Comparison of ENCODE assay signal across 9 cellular contexts in the genomic region with DNA sequence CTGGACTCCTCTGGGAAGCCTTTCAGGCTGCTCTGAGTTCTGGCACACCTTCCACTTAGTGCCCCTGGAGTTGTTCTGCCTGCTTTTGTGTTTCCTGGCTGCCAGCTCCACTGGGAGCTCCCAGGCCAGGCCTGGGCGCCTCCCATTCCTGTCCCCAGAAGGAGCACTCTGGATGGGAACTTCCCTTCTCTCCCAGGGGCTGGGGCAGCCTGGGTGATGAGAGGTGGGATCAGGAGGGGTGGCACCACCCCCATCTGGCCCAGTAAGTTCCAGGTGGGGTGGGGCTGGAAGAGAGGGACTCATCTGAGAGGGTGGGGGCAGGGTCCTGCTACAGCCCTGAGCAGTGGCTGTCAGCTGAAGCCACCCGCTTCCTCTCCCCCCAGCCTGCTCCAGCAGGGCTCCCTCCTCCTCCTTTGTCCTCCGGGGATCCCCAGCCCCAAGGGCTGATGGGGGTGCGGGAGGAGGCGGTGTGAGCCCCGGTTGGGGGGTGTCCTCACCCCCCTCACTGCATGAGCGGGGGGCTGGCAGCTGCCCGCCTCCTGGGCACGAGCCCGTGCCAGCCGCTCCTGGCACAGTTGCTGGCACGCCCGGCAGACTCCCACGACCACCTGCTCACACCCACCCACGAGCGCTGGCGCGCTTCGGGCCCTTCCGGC. TPM values are rescaled to one million over a fixed set of nuclear protein-coding genes. Genes with fewer than 3 reads are reported as not detected.
DNase-seq lines count a peak whose midpoint lies in the region; ATAC-seq, FAIRE-seq and TF ChIP-seq lines count a peak whose summit lies in the region.
"Had no signal": no experiment of that assay in that cellular context is flagged by ENCODE, and none has a peak within 500 bp of the region (broad histone marks: within the 10 kb centered on the region; RNA-seq: fewer than 3 reads in every experiment).

No MANE protein-coding gene starts in this region.

- CTCF ChIA-PET in GM12878 (lab: Yijun Ruan, JAX) = interaction anchor here (0.8 to 3.0 kb wide), 3 partner anchors 10 to 83 kb away, joined by 3 to 14 read pairs (median 4); no protein-coding TSS in a partner anchor

- TF ChIP-seq EP300 in GM12878 (IDR thresholded peaks at IDR 0.05; ENCODE audit: borderline replicate concordance in 1 of 2, control insufficient read depth in 1 of 2, low read depth in 2 of 2, low read length in 2 of 2) = no peak

- H3K9me3 ChIP-seq in DOHH2 (ENCODE audit: control insufficient read depth, insufficient read depth, low read length) (no peaks in the 10 kb centered on the region), GM12878 (replicated peaks; ENCODE audit: control insufficient read depth, insufficient read depth, low read length) (no peaks in the 10 kb centered on the region)

- peak overlapping the region; percentile 81 for H2AFZ ChIP-seq in GM12878 (ENCODE audit: control insufficient read depth, low read depth, low read length)

- TF ChIP-seq POLR2A in GM12878 (IDR thresholded peaks at IDR 0.05; ENCODE audit: low read depth, low read length) = 0 out of 2 replicates have a peak, but pooled peaks have one; percentile 41

- no peaks in the 10 kb centered on the region for H3K36me3 Mint-ChIP-seq in naive B cell
- H3K36me3 Mint-ChIP-seq: immature natural killer cell had no signal

- TF ChIP-seq RAD21 in GM12878 (IDR thresholded peaks at IDR 0.05; ENCODE audit: insufficient read depth, low read depth, low read length) = no peak

- H3K27ac Mint-ChIP-seq in naive B cell = peak overlapping the region in 2 of 6 donors; percentile 29 to 70

- H3K27me3 ChIP-seq in DOHH2 (ENCODE audit: control insufficient read depth, low read length) = peaks cover 24% of the 10 kb centered on the region
- peaks cover 10 to 18% of the 10 kb centered on the region in 2 experiments; a peak in 3 of 4 replicates for H3K27me3 ChIP-seq in GM12878 (replicated peaks in 1 of 2; ENCODE audit: control insufficient read depth in 2 of 2, insufficient read depth in 2 of 2, low read length in 1 of 2)

- 10% methylated on average over 13 of the region's 20 CpGs for WGBS in GM12878 (ENCODE audit: insufficient coverage, insufficient replicate concordance, low lambda C conversion rate, missing lambda C conversion rate)

- peak; percentile 71 for ATAC-seq in GM12878
- peak; percentile 32 to 43 for ATAC-seq in naive B cell (ENCODE audit: low read depth in 2 of 2)
- no peak for ATAC-seq in HG03039 (IDR thresholded peaks at IDR 0.05; ENCODE audit: unreplicated experiment)

- in situ Hi-C loops in GM12878 (cut with MboI) = no loop called here

- no peak for FAIRE-seq in GM12878 (lab: Jason Lieb, UNC)

- RAD21 ChIA-PET in GM12878 (lab: Charles Lee; ENCODE audit: unreplicated experiment) = interaction anchor here (1.2 kb wide), 1 partner anchor 43 kb away, joined by 3 read pairs; no protein-coding TSS in a partner anchor

- no TSS peak for BruUV-seq in GM12878 (replicated peaks; lab: Mats Ljungman, UMichigan)

- H3K36me3 ChIP-seq in DOHH2 (ENCODE audit: control insufficient read depth, low read length) (no peaks in the 10 kb centered on the region), GM12878 (ENCODE audit: control insufficient read depth in 2 of 2, insufficient read depth in 2 of 2, low read length in 1 of 2) (no peaks in the 10 kb centered on the region)

- H3K27ac ChIP-seq in DOHH2 (ENCODE audit: low read depth, low read length) (peak overlapping the region; percentile 36), GM12878 (ENCODE audit: control insufficient read depth, insufficient read depth) (no peak overlapping the region)

- intact Hi-C loops in GM12878 (cut with micrococcal nuclease; ENCODE audit: unreplicated experiment) = no loop called here

- no peak overlapping the region for H3K9ac ChIP-seq in GM12878 (ENCODE audit: control insufficient read depth, insufficient read depth, low read length)

- H3K4me1 Mint-ChIP-seq in naive B cell = peaks cover 22 to 54% (median 22%) of the 10 kb centered on the region in 3 donors

- no peaks in the 10 kb centered on the region for H3K9me2 ChIP-seq in DOHH2 (replicated peaks; ENCODE audit: control insufficient read depth, low read length)

- H4K20me1 ChIP-seq in DOHH2 (ENCODE audit: control insufficient read depth, insufficient read depth, low read depth, low read length) = no peaks in the 10 kb centered on the region
- H4K20me1 ChIP-seq in GM12878 (ENCODE audit: control insufficient read depth, insufficient read depth) = no peaks in the 10 kb centered on the region; the same call in 1 of the 2 replicates

- H3K4me2 ChIP-seq in DOHH2 (ENCODE audit: low read length) (peak overlapping the region; percentile 91), GM12878 (ENCODE audit: control insufficient read depth, insufficient read depth) (peak overlapping the region; percentile 82)

- no peak for TF ChIP-seq CTCF in DOHH2 (IDR thresholded peaks at IDR 0.05; ENCODE audit: low read depth, low read length, poor library complexity, severe bottlenecking)
- no peak for TF ChIP-seq CTCF in GM12878 (IDR thresholded peaks at IDR 0.05 in 2 of 3, conservative IDR thresholded peaks at IDR 0.05 in 1 of 3; ENCODE audit: control insufficient read depth in 2 of 3, extremely low read depth in 1 of 3, insufficient read depth in 1 of 3, low read depth in 3 of 3, low read length in 3 of 3)

- H3K27me3 Mint-ChIP-seq in naive B cell = peaks cover 7 to 61% (median 47%) of the 10 kb centered on the region in 3 donors

- SMC1A ChIA-PET in GM12878 (lab: Charles Lee; ENCODE audit: uncharacterized antibody, unreplicated experiment) = no interaction called here

- H3K4me3 Mint-ChIP-seq in naive B cell = peak overlapping the region; percentile 47 to 81 (median 70)

- H3K4me3 ChIP-seq in DOHH2 (ENCODE audit: low read length) (peak overlapping the region; percentile 78), GM12878 (peak overlapping the region; percentile 65; the same call in 1 of the 2 replicates)

- peaks cover 2% of the 10 kb centered on the region; the same call in 1 of the 2 replicates for H3F3A ChIP-seq in DOHH2 (ENCODE audit: control insufficient read depth, insufficient read depth)

- DNase-seq in NCI-H1694 treated with DMSO at 0.1 percent for 48 hours (lab: John Stamatoyannopoulos, UW) = peak; percentile 78
- DNase-seq in GM12878 (ENCODE audit: low read depth, low spot score) = peak; percentile 19
- DNase-seq in naive B cell = peak; percentile 29
- DNase-seq in T1000 (lab: John Stamatoyannopoulos, UW) = no peak
- no peak for DNase-seq in activated CD4-positive, alpha-beta T cell treated with anti-CD3 and anti-CD28 coated beads for 4 hours
- DNase-seq in cerebellar nuclear complex (lab: John Stamatoyannopoulos, UW) = no peak

- H3K9me3 Mint-ChIP-seq in naive B cell = no peaks in the 10 kb centered on the region
- H3K9me3 Mint-ChIP-seq: immature natural killer cell had no signal

- POLR2A ChIA-PET in GM12878 (lab: Charles Lee) = interaction anchor here (0.9 kb wide), 1 partner anchor 15 kb away, joined by 3 read pairs; no protein-coding TSS in a partner anchor

- H3K79me2 ChIP-seq in DOHH2 (ENCODE audit: control insufficient read depth, low read length) (no peaks in the 10 kb centered on the region), GM12878 (ENCODE audit: control insufficient read depth, insufficient read depth, low read length) (no peaks in the 10 kb centered on the region)

- H3K4me1 ChIP-seq in DOHH2 (ENCODE audit: control insufficient read depth, low read length) (peaks cover 38% of the 10 kb centered on the region), GM12878 (ENCODE audit: control insufficient read depth, insufficient read depth, low read length) (peaks cover 12% of the 10 kb centered on the region)

TF ChIP-seq in GM12878, 131 proteins besides CTCF, POLR2A, EP300 and RAD21 (continues in another document):
- TF ChIP-seq SMAD1 (IDR thresholded peaks at IDR 0.05; ENCODE audit: low read depth, partially characterized antibody) = no peak
- no peak for TF ChIP-seq POU2F2 (IDR thresholded peaks at IDR 0.05; ENCODE audit: borderline replicate concordance, low read depth, low read length)
- TF ChIP-seq BHLHE40 (IDR thresholded peaks at IDR 0.05; ENCODE audit: borderline replicate concordance in 1 of 2, low read depth in 2 of 2, low read length in 1 of 2) = peak; percentile 57 to 91; a peak in 3 of 4 replicates
- TF ChIP-seq MTA2 (IDR thresholded peaks at IDR 0.05; ENCODE audit: low read depth) = 0 out of 2 replicates have a peak, but pooled peaks have one; percentile 15
- peak; percentile 96 for TF ChIP-seq NFXL1 (IDR thresholded peaks at IDR 0.05; ENCODE audit: borderline replicate concordance)
- peak; percentile 91 for TF ChIP-seq DPF2 (IDR thresholded peaks at IDR 0.05)
- peak; percentile 31 to 62; a peak in 2 of 4 replicates for TF ChIP-seq IKZF2 (IDR thresholded peaks at IDR 0.05)
- TF ChIP-seq NBN (IDR thresholded peaks at IDR 0.05) = peak; percentile 62; the same call in 1 of the 2 replicates
- TF ChIP-seq TCF12 (IDR thresholded peaks at IDR 0.05; ENCODE audit: low read depth, low read length) = 0 out of 2 replicates have a peak, but pooled peaks have one; percentile 16
- TF ChIP-seq ZNF217 (IDR thresholded peaks at IDR 0.05) = peak; percentile 37; the same call in 1 of the 2 replicates

RNA-seq across cellular contexts. Expression of gene FOXO6, which starts 4.7 kb away (rescaled TPM):
- 3.1 and 4.2 TPM in 2 replicates for total RNA-seq in GM12878 (2013; cell fraction: nucleolus; rRNA removed)
- total RNA-seq in GM12878 (2014; rRNA removed) = not detected in 2 replicates
- not detected in 2 replicates for total RNA-seq in GM12878 (2014; rRNA removed; fragmentation: Illumina TruSeq; extraction: Trizol)
- 0.13 TPM in 1 of 2 replicates, not detected in the other for total RNA-seq in GM12878 (2021)
- not detected for polyA plus RNA-seq in GM12878 (2011; ENCODE audit: low read depth)
- 0.09 and 0.37 TPM in 2 replicates for polyA plus RNA-seq in GM12878 (2011; rRNA removed)
- polyA plus RNA-seq in GM12878 (2011; cell fraction: cytosol; rRNA removed) = 0.18 and 0.25 TPM in 2 replicates
- polyA plus RNA-seq in GM12878 (2011; cell fraction: nucleus; rRNA removed) = 0.57 and 0.67 TPM in 2 replicates
- 0.05 and 0.07 TPM in 2 replicates for polyA plus RNA-seq in GM12878 (2012)
- not detected in 2 replicates for polyA plus RNA-seq in GM12878 (2014; fragmentation: Illumina TruSeq; extraction: Trizol)
- polyA plus RNA-seq in GM12878 (2014; fragmentation: Nextera tagmentation; extraction: Ambion mirVana) = not detected
- 0.05 TPM in 1 of 2 replicates, not detected in the other for polyA plus RNA-seq in GM12878 (2014; rRNA removed)
- polyA plus RNA-seq in GM12878 (2016; fragmentation: Nextera tagmentation; extraction: Ambion mirVana) = not detected
- polyA minus RNA-seq in GM12878 (2011; rRNA and poly(A)+ RNA removed) = 0.10 and 0.15 TPM in 2 replicates
- 0.67 TPM in 1 of 2 replicates, not detected in the other for polyA minus RNA-seq in GM12878 (2011; cell fraction: cytosol; rRNA and poly(A)+ RNA removed)
- polyA minus RNA-seq in GM12878 (2011; cell fraction: nucleus; rRNA and poly(A)+ RNA removed) = 0.48 and 1.1 TPM in 2 replicates
- under 1 TPM in 1 of 6 donors, not detected in 5; 0.21 TPM for polyA plus RNA-seq in naive B cell (ENCODE audit: low read depth in 6 of 6)
- polyA plus RNA-seq: immature natural killer cell had no signal

Comparison
In these comparisons a context has a peak if more than half of its experiments do, and no peak if none do; other contexts are left out.
1. DNase-seq: peak in NCI-H1694 treated with DMSO at 0.1 percent for 48 hours (single experiment), GM12878 (single experiment) and naive B cell (single experiment); none in T1000 (single experiment), activated CD4-positive, alpha-beta T cell treated with anti-CD3 and anti-CD28 coated beads for 4 hours (0 of 2) and cerebellar nuclear complex (0 of 2).